1 cellular context compared by ENCODE assay signal in the genomic region with DNA sequence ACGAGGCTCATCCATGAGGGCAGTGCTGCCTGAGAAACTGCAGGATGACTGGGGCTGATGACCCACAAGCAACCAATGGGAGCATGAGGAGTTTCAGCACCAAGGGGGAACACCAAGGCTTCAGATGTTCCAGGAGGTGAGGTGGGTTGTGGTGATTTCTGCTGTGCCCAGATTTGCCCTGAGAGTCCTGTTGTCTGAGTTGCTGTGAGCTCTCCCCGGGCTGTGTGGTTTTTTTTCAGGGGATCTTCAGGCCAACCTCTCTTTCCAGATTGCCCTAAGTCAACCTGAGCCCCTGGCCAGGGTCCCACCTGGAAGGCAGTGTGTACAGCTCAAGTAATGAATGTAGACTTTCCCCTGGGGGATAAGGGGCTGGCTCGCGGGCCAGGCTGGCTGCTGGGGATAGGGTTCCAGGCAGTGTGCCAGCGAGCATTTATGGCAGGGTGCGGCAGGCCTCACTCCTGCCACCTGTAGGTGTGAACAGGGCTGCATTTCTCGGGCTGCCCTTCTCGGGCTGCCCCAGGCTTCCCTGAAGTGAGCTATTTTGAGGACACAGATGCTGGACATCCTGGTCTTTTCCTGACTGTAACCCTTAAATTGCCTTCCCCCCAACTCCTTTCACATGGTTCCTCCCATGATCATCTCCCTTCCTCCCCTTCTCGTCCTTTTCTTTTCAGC.
TF ChIP-seq lines count a peak whose summit lies in the region.

No MANE protein-coding gene starts in this region.

TF ChIP-seq in K562, 482 proteins besides CTCF, POLR2A, EP300 and RAD21:
- TF ChIP-seq POLR2G (IDR thresholded peaks at IDR 0.05; ENCODE audit: low read depth, low read length) (no peak), ZNF551 (CRISPR knock-in tag; IDR thresholded peaks at IDR 0.05) (no peak), SMARCB1 (IDR thresholded peaks at IDR 0.05; ENCODE audit: insufficient read length, low read depth) (no peak), NFRKB (IDR thresholded peaks at IDR 0.05; ENCODE audit: low read depth) (no peak), NFIC (IDR thresholded peaks at IDR 0.05) (peak; percentile 77), SMC3 (conservative IDR thresholded peaks at IDR 0.05; ENCODE audit: insufficient read depth, low read depth, low read length) (0 out of 2 replicates have a peak, but pooled peaks have one; percentile 29), ZNF655 (CRISPR knock-in tag; IDR thresholded peaks at IDR 0.05) (no peak), PURB (CRISPR knock-in tag; IDR thresholded peaks at IDR 0.05; ENCODE audit: low read depth) (no peak), ZKSCAN1 (IDR thresholded peaks at IDR 0.05; ENCODE audit: low read depth, low read length) (no peak), ETV1 (tag; conservative IDR thresholded peaks at IDR 0.05; ENCODE audit: low read depth) (no peak), NONO (IDR thresholded peaks at IDR 0.05; ENCODE audit: low read depth in 2 of 2, low read length in 1 of 2) (no peak), SREBF1 (IDR thresholded peaks at IDR 0.05; ENCODE audit: borderline replicate concordance, low read depth, low read length) (no peak)
TF ChIP-seq in K562: peak in this region for 2.
